7 cellular contexts compared by ENCODE assay signal in the genomic region with DNA sequence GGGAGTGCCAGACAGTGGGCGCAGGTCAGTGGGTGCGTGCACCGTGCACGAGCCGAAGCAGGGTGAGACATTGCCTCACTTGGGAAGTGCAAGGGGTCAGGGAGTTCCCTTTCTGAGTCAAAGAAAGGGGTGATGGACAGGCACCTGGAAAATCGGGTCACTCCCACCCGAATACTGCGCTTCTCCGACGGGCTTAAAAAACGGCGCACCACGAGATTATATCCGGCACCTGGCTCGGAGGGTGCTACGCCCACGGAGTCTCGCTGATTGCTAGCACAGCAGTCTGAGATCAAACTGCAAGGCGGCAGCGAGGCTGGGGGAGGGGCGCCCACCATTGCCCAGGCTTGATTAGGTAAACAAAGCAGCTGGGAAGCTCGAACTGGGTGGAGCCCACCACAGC. TPM values are rescaled to one million over a fixed set of nuclear protein-coding genes. Genes with fewer than 3 reads are reported as not detected.
DNase-seq lines count a peak whose midpoint lies in the region; ATAC-seq and TF ChIP-seq lines count a peak whose summit lies in the region.
"Not testable (repeated sequence)": the region's sequence is repeated elsewhere in the genome, so short reads cannot be mapped to it uniquely, and the experiment has no call there.

No MANE protein-coding gene starts in this region.

- H4K20me1 ChIP-seq in PC-9 (ENCODE audit: insufficient read depth), result not testable (repeated sequence)

- H3K4me1 ChIP-seq in HAP-1; PC-9 (replicated peaks; ENCODE audit: insufficient read depth); esophagus squamous epithelium; iPS-20b (ENCODE audit: insufficient read depth, low read length); parathyroid adenoma: not testable (repeated sequence)

- not testable (repeated sequence) for TF ChIP-seq CTCF in PC-9 (conservative IDR thresholded peaks at IDR 0.05); brain (conservative IDR thresholded peaks at IDR 0.05); esophagus squamous epithelium (IDR thresholded peaks at IDR 0.05); parathyroid adenoma (IDR thresholded peaks at IDR 0.05)

- peaks cover 12% of the 10 kb centered on the region for H3K27me3 ChIP-seq in HAP-1 (ENCODE audit: low read depth)
- H3K27me3 ChIP-seq in PC-9 (ENCODE audit: insufficient read depth, low read depth); iPS-20b (ENCODE audit: insufficient read depth, low read length); parathyroid adenoma (ENCODE audit: control insufficient read depth, insufficient read depth, low read length): not testable (repeated sequence)
- peaks cover 0 to 10% (median 0%) of the 10 kb centered on the region in 4 donors for H3K27me3 ChIP-seq in esophagus squamous epithelium

- POLR2A ChIA-PET in PC-9 (lab: Charles Lee; ENCODE audit: unreplicated experiment), result not testable (repeated sequence)

- in situ Hi-C loops in HAP-1 (cut with MboI; ENCODE audit: low sequenced_read_pairs), result loop anchor here (25.0 kb wide), 1 partner anchor 614 kb away; the partner anchor contains the start of gene CASQ2

- H3K27me3 Mint-ChIP-seq in activated T-cell treated with anti-CD3 and anti-CD28 coated beads, Interleukin-2, amount 50 U/mL, for 72 hours (ENCODE audit: low read depth), result peaks cover 36% of the 10 kb centered on the region
- not testable (repeated sequence) for H3K27me3 Mint-ChIP-seq in brain

- not testable (repeated sequence) for H3K36me3 Mint-ChIP-seq in activated T-cell treated with anti-CD3 and anti-CD28 coated beads, Interleukin-2, amount 50 U/mL, for 72 hours (ENCODE audit: insufficient read depth in 2 of 2); brain

- H3K9ac ChIP-seq in iPS-20b (ENCODE audit: low read depth, low read length), result peak overlapping the region; percentile 65; the same call in 1 of the 2 replicates
- not testable (repeated sequence) for H3K9ac ChIP-seq in parathyroid adenoma

- peaks cover 11% of the 10 kb centered on the region for H3K4me1 Mint-ChIP-seq in activated T-cell treated with anti-CD3 and anti-CD28 coated beads, Interleukin-2, amount 50 U/mL, for 72 hours (ENCODE audit: low read depth)
- not testable (repeated sequence) for H3K4me1 Mint-ChIP-seq in brain

- 15 to 23% methylated on average over 14 to 17 of the region's 22 CpGs for WGBS in esophagus squamous epithelium, 2 donors

- not testable (repeated sequence) for H3K27ac Mint-ChIP-seq in activated T-cell treated with anti-CD3 and anti-CD28 coated beads, Interleukin-2, amount 50 U/mL, for 72 hours; brain

- not testable (repeated sequence) for BruUV-seq in PC-9 (replicated peaks; lab: Mats Ljungman, UMichigan)

- intact Hi-C loops in PC-9 (cut with micrococcal nuclease; ENCODE audit: unreplicated experiment); esophagus squamous epithelium (cut with DNase I): not testable (repeated sequence)

- H3K4me3 ChIP-seq in HAP-1 (peak overlapping the region; percentile 25), PC-9 (peak overlapping the region; percentile 25; the same call in 1 of the 2 replicates), esophagus squamous epithelium (peak overlapping the region in 3 of 4 donors; percentile 14 to 44 (median 24)), iPS-20b (ENCODE audit: low read length) (peak overlapping the region; percentile 68)
- not testable (repeated sequence) for H3K4me3 ChIP-seq in parathyroid adenoma (ENCODE audit: low read depth, low read length)

- not testable (repeated sequence) for H3K9me3 Mint-ChIP-seq in activated T-cell treated with anti-CD3 and anti-CD28 coated beads, Interleukin-2, amount 50 U/mL, for 72 hours
- peaks cover 0 to 12% (median 6%) of the 10 kb centered on the region in 5 experiments for H3K9me3 Mint-ChIP-seq in brain

- not testable (repeated sequence) for H3K36me3 ChIP-seq in HAP-1 (replicated peaks); PC-9 (ENCODE audit: low read depth); esophagus squamous epithelium; iPS-20b (ENCODE audit: insufficient read depth, low read depth, low read length); parathyroid adenoma (ENCODE audit: control insufficient read depth, insufficient read depth, low read length)

- H3K79me2 ChIP-seq in PC-9 (ENCODE audit: low read depth); parathyroid adenoma: not testable (repeated sequence)

- CTCF ChIA-PET in PC-9 (lab: Charles Lee), result interaction anchor here (0.7 kb wide), 1 partner anchor 347 kb away, joined by 3 read pairs; no protein-coding TSS in a partner anchor

- peak overlapping the region; percentile 17 for H3K4me2 ChIP-seq in PC-9
- not testable (repeated sequence) for H3K4me2 ChIP-seq in parathyroid adenoma (ENCODE audit: low read length)

- H3K4me3 Mint-ChIP-seq in activated T-cell treated with anti-CD3 and anti-CD28 coated beads, Interleukin-2, amount 50 U/mL, for 72 hours, result peak overlapping the region; percentile 50 to 66
- H3K4me3 Mint-ChIP-seq in brain, result peak overlapping the region; percentile 6 to 73 (median 50)

- H3K27ac ChIP-seq in PC-9; esophagus squamous epithelium; iPS-20b (ENCODE audit: low read length); parathyroid adenoma: not testable (repeated sequence)

- not testable (repeated sequence) for H3F3A ChIP-seq in PC-9 (ENCODE audit: insufficient read depth, low read depth)

- H3K9me2 ChIP-seq in PC-9 (ENCODE audit: insufficient read depth), result not testable (repeated sequence)

- not testable (repeated sequence) for ATAC-seq in activated T-cell treated with anti-CD3 and anti-CD28 coated beads, Interleukin-2, amount 50 U/mL, for 72 hours (replicated peaks in 1 of 2)

- TF ChIP-seq POLR2A in esophagus squamous epithelium (IDR thresholded peaks at IDR 0.05), result not testable (repeated sequence)

- H2AFZ ChIP-seq in PC-9, result not testable (repeated sequence)
- peak overlapping the region; percentile 42 for H2AFZ ChIP-seq in parathyroid adenoma

- DNase-seq in HAP-1 (ENCODE audit: low spot score in 2 of 2), result peak in 1 of 2 experiments; percentile 10
- DNase-seq in PC-9, result peak in 1 of 2 experiments; percentile 19
- DNase-seq in activated T-cell treated with anti-CD3 and anti-CD28 coated beads, Interleukin-2, amount 50 U/mL, for 72 hours; esophagus squamous epithelium (lab: John Stamatoyannopoulos, UW): not testable (repeated sequence)

- H3K9me3 ChIP-seq in HAP-1; PC-9 (ENCODE audit: insufficient read depth, low read depth); esophagus squamous epithelium; iPS-20b (ENCODE audit: insufficient read depth, low read depth, low read length); parathyroid adenoma (ENCODE audit: control insufficient read depth, low read length): not testable (repeated sequence)

RNA-seq across cellular contexts. Expression of gene TSPAN2, which starts 58.6 kb away (rescaled TPM):
- total RNA-seq in PC-9 (2021) (26.5 and 36.1 TPM in 2 replicates), esophagus squamous epithelium (1 to 10 TPM in 2 of 4 donors, under 1 TPM in 2; 0.83 to 7.6 (median 3.9) TPM)
- 1 to 10 TPM; 2.1 to 4.3 TPM for total RNA-seq in activated T-cell treated with anti-CD3 and anti-CD28 coated beads, Interleukin-2, amount 50 U/mL, for 72 hours
- 0.15 TPM for polyA plus RNA-seq in brain (ENCODE audit: insufficient read depth, low read depth, low replicate concordance)
